Comparison of ENCODE assay signal across 29 cellular contexts in the genomic region with DNA sequence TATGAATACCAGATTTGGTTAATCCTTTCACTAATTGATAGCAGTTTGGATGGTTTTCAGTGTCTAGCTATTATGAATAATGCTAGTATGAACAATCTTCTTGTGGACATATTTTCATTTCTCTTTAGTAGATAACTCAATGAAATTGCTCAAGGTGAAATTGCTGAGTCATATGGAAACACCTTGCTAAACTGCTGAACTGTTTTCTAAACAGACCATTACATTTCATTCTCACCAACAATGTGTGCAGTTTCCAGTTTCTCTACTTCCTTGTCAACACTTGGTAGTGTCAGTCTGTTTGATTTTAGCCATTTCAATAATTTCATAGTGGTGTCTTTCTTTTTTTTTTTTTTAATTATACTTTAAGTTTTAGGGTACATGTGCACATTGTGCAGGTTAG.
"Had no signal": no experiment of that assay in that cellular context is flagged by ENCODE, and none has a peak within 500 bp of the region (broad histone marks: within the 10 kb centered on the region; RNA-seq: fewer than 3 reads in every experiment).

No MANE protein-coding gene starts in this region.

- H3K27me3 ChIP-seq: neural progenitor cell, ovary, spleen, stomach, thyroid gland, tibial nerve, upper lobe of left lung, vagina had no signal

- DNase-seq: natural killer cell; occipital lobe; ovary; posterior cingulate gyrus; psoas muscle; right cardiac atrium; spleen; stimulated activated CD4-positive, alpha-beta T cell treated with anti-CD3 and anti-CD28 coated beads, Interleukin-12 subunit alpha, Interleukin-12 subunit beta, amount 100 ng/mL, for 4 hours; stimulated activated CD4-positive, alpha-beta T cell treated with anti-CD3 and anti-CD28 coated beads, Interleukin-1b, Interleukin-23, amount 100 ng/mL, for 48 hours; stimulated activated CD4-positive, alpha-beta T cell treated with anti-CD3 and anti-CD28 coated beads, Interleukin-4, amount 100 ng/mL, for 1 hour; stimulated activated naive B cell treated with anti-CD40 and anti-IgM and Interleukin-4, amounts not matched to agents 10 μg/mL and 1 μg/mL and 100 μg/mL, for 72 hours; stimulated activated naive CD4-positive, alpha-beta T cell treated with Interleukin-2 at 50 U/mL for 16 hours; stomach; thyroid gland; trophoblast cell; upper lobe of left lung had no signal

- H3K4me3 Mint-ChIP-seq: natural killer cell; nephron; neural progenitor cell; stimulated activated effector memory CD8-positive, alpha-beta T cell treated with anti-CD3 and anti-CD28 coated beads, Interleukin-12 subunit alpha, Interleukin-12 subunit beta, amount 100 ng/mL, for 72 hours; stimulated activated naive B cell treated with anti-CD40 and anti-IgM and Interleukin-4, amounts not matched to agents 10 μg/mL and 1 μg/mL and 100 μg/mL, for 72 hours; stimulated activated naive CD8-positive, alpha-beta T cell treated with anti-CD3 and anti-CD28 coated beads, Interleukin-15, Interleukin-2, amounts not matched to agents 100 ng/mL and 50 ng/mL, for 24 hours had no signal

- H3K27ac ChIP-seq: neural progenitor cell, ovary, parathyroid adenoma, psoas muscle, skin epidermis, spleen, stomach, thoracic aorta, thyroid gland, tibial nerve, upper lobe of left lung, vagina had no signal

- H3K36me3 Mint-ChIP-seq: natural killer cell; neural progenitor cell; stimulated activated effector memory CD8-positive, alpha-beta T cell treated with anti-CD3 and anti-CD28 coated beads, Interleukin-12 subunit alpha, Interleukin-12 subunit beta, amount 100 ng/mL, for 72 hours; stimulated activated naive B cell treated with anti-CD40 and anti-IgM and Interleukin-4, amounts not matched to agents 10 μg/mL and 1 μg/mL and 100 μg/mL, for 72 hours had no signal

- H3K27ac Mint-ChIP-seq: natural killer cell; nephron; neural progenitor cell; progenitor cell of endocrine pancreas; stimulated activated effector memory CD8-positive, alpha-beta T cell treated with anti-CD3 and anti-CD28 coated beads, Interleukin-12 subunit alpha, Interleukin-12 subunit beta, amount 100 ng/mL, for 72 hours; stimulated activated naive B cell treated with anti-CD40 and anti-IgM and Interleukin-4, amounts not matched to agents 10 μg/mL and 1 μg/mL and 100 μg/mL, for 72 hours; stimulated activated naive CD8-positive, alpha-beta T cell treated with anti-CD3 and anti-CD28 coated beads, Interleukin-15, Interleukin-2, amounts not matched to agents 100 ng/mL and 50 ng/mL, for 24 hours had no signal

- ATAC-seq: natural killer cell; psoas muscle; right cardiac atrium; sciatic nerve; stimulated activated effector memory CD8-positive, alpha-beta T cell treated with anti-CD3 and anti-CD28 coated beads, Interleukin-12 subunit alpha, Interleukin-12 subunit beta, amount 100 ng/mL, for 72 hours; stimulated activated naive B cell treated with anti-CD40 and anti-IgM and Interleukin-4, amounts not matched to agents 10 μg/mL and 1 μg/mL and 100 μg/mL, for 72 hours had no signal

- H3K27me3 Mint-ChIP-seq: progenitor cell of endocrine pancreas; stimulated activated naive B cell treated with anti-CD40 and anti-IgM and Interleukin-4, amounts not matched to agents 10 μg/mL and 1 μg/mL and 100 μg/mL, for 72 hours; stimulated activated naive CD8-positive, alpha-beta T cell treated with anti-CD3 and anti-CD28 coated beads, Interleukin-15, Interleukin-2, amounts not matched to agents 100 ng/mL and 50 ng/mL, for 24 hours had no signal

- H3K4me1 ChIP-seq: neural progenitor cell, parathyroid adenoma, psoas muscle, spleen, thyroid gland had no signal

- H3K4me3 ChIP-seq: neural progenitor cell, ovary, psoas muscle, skin epidermis, smooth muscle cell, spleen, stomach, thoracic aorta, thyroid gland, tibial nerve, upper lobe of left lung, vagina had no signal

- H3K36me3 ChIP-seq: neural progenitor cell, ovary, spleen, stomach, thoracic aorta, thyroid gland, tibial nerve, upper lobe of left lung, vagina had no signal

- H3K79me2 ChIP-seq: parathyroid adenoma had no signal

- H2AFZ ChIP-seq: neural progenitor cell, parathyroid adenoma had no signal

- H3K9me3 ChIP-seq: ovary, psoas muscle, stomach, thoracic aorta, thyroid gland, tibial nerve, upper lobe of left lung, vagina had no signal

- H3K9me3 Mint-ChIP-seq: natural killer cell; stimulated activated effector memory CD8-positive, alpha-beta T cell treated with anti-CD3 and anti-CD28 coated beads, Interleukin-12 subunit alpha, Interleukin-12 subunit beta, amount 100 ng/mL, for 72 hours; stimulated activated naive CD8-positive, alpha-beta T cell treated with anti-CD3 and anti-CD28 coated beads, Interleukin-15, Interleukin-2, amounts not matched to agents 100 ng/mL and 50 ng/mL, for 24 hours had no signal

- FAIRE-seq: urothelium cell line had no signal

- H3K9ac ChIP-seq: neural progenitor cell, parathyroid adenoma had no signal

- H3K4me1 Mint-ChIP-seq: natural killer cell; neural progenitor cell; stimulated activated effector memory CD8-positive, alpha-beta T cell treated with anti-CD3 and anti-CD28 coated beads, Interleukin-12 subunit alpha, Interleukin-12 subunit beta, amount 100 ng/mL, for 72 hours; stimulated activated naive B cell treated with anti-CD40 and anti-IgM and Interleukin-4, amounts not matched to agents 10 μg/mL and 1 μg/mL and 100 μg/mL, for 72 hours had no signal

- H3K4me2 ChIP-seq: neural progenitor cell, smooth muscle cell had no signal
